In genomic region chr1:187854457-187854856, GRCh38 we compare ENCODE assay signal across 24 cellular contexts.
DNase-seq lines count a peak whose midpoint lies in the region; ATAC-seq, FAIRE-seq and TF ChIP-seq lines count a peak whose summit lies in the region.
"Had no signal": no experiment of that assay in that cellular context is flagged by ENCODE, and none has a peak within 500 bp of the region (broad histone marks: within the 10 kb centered on the region; RNA-seq: fewer than 3 reads in every experiment).

No MANE protein-coding gene starts in this region.

- SMC1A ChIA-PET in GM12878 (lab: Charles Lee; ENCODE audit: uncharacterized antibody, unreplicated experiment) = interaction anchor here (1.5 kb wide), 1 partner anchor 43 kb away, joined by 4 read pairs; no protein-coding TSS in a partner anchor

- in situ Hi-C loops in GM12878 (cut with MboI) = no loop called here
- in situ Hi-C loops in HAP-1 (cut with MboI; ENCODE audit: low sequenced_read_pairs) = no loop called here

- no peak for TF ChIP-seq CTCF in GM12865 (IDR thresholded peaks at IDR 0.05; ENCODE audit: insufficient read depth, low read depth, low read length, missing control alignments)
- TF ChIP-seq CTCF in GM12878 (IDR thresholded peaks at IDR 0.05 in 2 of 3, conservative IDR thresholded peaks at IDR 0.05 in 1 of 3; ENCODE audit: control insufficient read depth in 2 of 3, extremely low read depth in 1 of 3, insufficient read depth in 1 of 3, low read depth in 3 of 3, low read length in 3 of 3) = no peak

- H3K79me2 ChIP-seq in GM12878 (ENCODE audit: control insufficient read depth, insufficient read depth, low read length) = no peaks in the 10 kb centered on the region

- ATAC-seq in GM12878 = peak; percentile 75
- no peak for ATAC-seq in HG03095 (IDR thresholded peaks at IDR 0.05; ENCODE audit: unreplicated experiment)
- ATAC-seq in HG03457 (IDR thresholded peaks at IDR 0.05; ENCODE audit: unreplicated experiment) = no peak
- ATAC-seq: A549, SK-N-SH treated with all-trans-retinoic acid at 6 μM for 48 hours, T-helper 17 cell had no signal

- no peaks in the 10 kb centered on the region for H3K36me3 ChIP-seq in GM12878 (ENCODE audit: control insufficient read depth in 2 of 2, insufficient read depth in 2 of 2, low read length in 1 of 2)
- no peaks in the 10 kb centered on the region for H3K36me3 ChIP-seq in HAP-1 (replicated peaks)
- H3K36me3 ChIP-seq: BE2C, MG63 had no signal

- no peak overlapping the region for H2AFZ ChIP-seq in GM12878 (ENCODE audit: control insufficient read depth, low read depth, low read length)

- H3K4me2 ChIP-seq in GM12878 (ENCODE audit: control insufficient read depth, insufficient read depth) = no peak overlapping the region
- H3K4me2 ChIP-seq: A549 had no signal

- H3K9me3 ChIP-seq in GM12878 (replicated peaks; ENCODE audit: control insufficient read depth, insufficient read depth, low read length) (no peaks in the 10 kb centered on the region), HAP-1 (no peaks in the 10 kb centered on the region)
- H3K9me3 ChIP-seq: A549, BE2C, MG63 had no signal

- TF ChIP-seq RAD21 in GM12878 (IDR thresholded peaks at IDR 0.05; ENCODE audit: insufficient read depth, low read depth, low read length) = no peak

- CTCF ChIA-PET in GM12878 (lab: Yijun Ruan, JAX) = interaction anchor here (0.6 to 2.0 kb wide), 3 partner anchors 9 to 382 kb away, joined by 3 to 5 read pairs (median 3); no protein-coding TSS in a partner anchor

- no TSS peak for BruUV-seq in GM12878 (replicated peaks; lab: Mats Ljungman, UMichigan)

- FAIRE-seq in GM12878 (lab: Jason Lieb, UNC) = no peak
- FAIRE-seq: A549 had no signal

- RAD21 ChIA-PET in GM12878 (lab: Charles Lee; ENCODE audit: unreplicated experiment) = no interaction called here

- POLR2A ChIA-PET in GM12878 (lab: Charles Lee) = no interaction called here

- H3K9ac ChIP-seq in GM12878 (ENCODE audit: control insufficient read depth, insufficient read depth, low read length) = no peak overlapping the region

- TF ChIP-seq POLR2A in GM12878 (IDR thresholded peaks at IDR 0.05; ENCODE audit: low read depth, low read length) = no peak

- DNase-seq in GM12865 (ENCODE audit: low read depth) (peak; percentile 9), Kasumi-1 (lab: John Stamatoyannopoulos, UW) (peak; percentile 1 to 7), OCI-M1 (lab: John Stamatoyannopoulos, UW) (peak; percentile 45), GM12878 (ENCODE audit: low read depth, low spot score) (no peak), HAP-1 (ENCODE audit: low spot score in 2 of 2) (no peak)
- DNase-seq in stimulated activated naive CD4-positive, alpha-beta T cell treated with Interleukin-2 at 50 U/mL for 16 hours (lab: John Stamatoyannopoulos, UW) = no peak
- DNase-seq: BE2C; CD4-positive, CD25-positive, alpha-beta regulatory T cell; DMS79; GOT3; MG63; NCI-H1105 treated with DMSO at 0.1 percent for 48 hours; NCI-H2081; NCI-H2171; NCI-H345; NCI-H524; NCI-H774; SHP77 treated with DMSO at 0.1 percent for 48 hours; T-helper 17 cell had no signal

- intact Hi-C loops in GM12878 (cut with micrococcal nuclease; ENCODE audit: unreplicated experiment) = no loop called here

- no peak overlapping the region for H3K4me3 ChIP-seq in GM12865 (ENCODE audit: low read depth, low read length)
- no peak overlapping the region for H3K4me3 ChIP-seq in GM12878
- no peak overlapping the region for H3K4me3 ChIP-seq in HAP-1
- H3K4me3 ChIP-seq: A549, MG63 had no signal

- H3K4me1 ChIP-seq in GM12878 (ENCODE audit: control insufficient read depth, insufficient read depth, low read length) (no peaks in the 10 kb centered on the region), HAP-1 (no peaks in the 10 kb centered on the region)
- H3K4me1 ChIP-seq: A549 had no signal

- TF ChIP-seq EP300 in GM12878 (IDR thresholded peaks at IDR 0.05; ENCODE audit: borderline replicate concordance in 1 of 2, control insufficient read depth in 1 of 2, low read depth in 2 of 2, low read length in 2 of 2) = no peak

- 39% methylated on average over 2 of the region's 2 CpGs for WGBS in GM12878 (ENCODE audit: insufficient coverage, insufficient replicate concordance, low lambda C conversion rate, missing lambda C conversion rate)

- H3K27me3 ChIP-seq in GM12878 (replicated peaks in 1 of 2; ENCODE audit: control insufficient read depth in 2 of 2, insufficient read depth in 2 of 2, low read length in 1 of 2) (no peaks in the 10 kb centered on the region), HAP-1 (ENCODE audit: low read depth) (no peaks in the 10 kb centered on the region)
- H3K27me3 ChIP-seq: BE2C, MG63 had no signal

- H3K27ac ChIP-seq in GM12878 (ENCODE audit: control insufficient read depth, insufficient read depth) = no peak overlapping the region
- H3K27ac ChIP-seq: A549, RWPE1 had no signal

- H4K20me1 ChIP-seq in GM12878 (ENCODE audit: control insufficient read depth, insufficient read depth) = no peaks in the 10 kb centered on the region

TF ChIP-seq in GM12878, 131 proteins besides CTCF, POLR2A, EP300 and RAD21 (continues in another document):
- TF ChIP-seq TBL1XR1 (IDR thresholded peaks at IDR 0.05; ENCODE audit: low read depth, low read length) (no peak), SKIL (IDR thresholded peaks at IDR 0.05; ENCODE audit: low read depth, poor library complexity, severe bottlenecking) (no peak), TCF3 (IDR thresholded peaks at IDR 0.05; ENCODE audit: borderline replicate concordance, insufficient read depth, low read depth, low read length) (no peak), IRF4 (IDR thresholded peaks at IDR 0.05; ENCODE audit: low read depth, low read length) (no peak), ZNF384 (IDR thresholded peaks at IDR 0.05; ENCODE audit: borderline replicate concordance, low read depth, low read length) (no peak), RBBP5 (conservative IDR thresholded peaks at IDR 0.05) (no peak), CBX3 (IDR thresholded peaks at IDR 0.05; ENCODE audit: borderline replicate concordance, low read depth) (no peak), E2F8 (IDR thresholded peaks at IDR 0.05; ENCODE audit: low read depth, partially characterized antibody) (no peak), SPI1 (IDR thresholded peaks at IDR 0.05; ENCODE audit: borderline replicate concordance, insufficient read depth, low read depth, low read length) (no peak), RELA (IDR thresholded peaks at IDR 0.05; ENCODE audit: borderline replicate concordance, partially characterized antibody) (no peak), EZH2 (IDR thresholded peaks at IDR 0.05; ENCODE audit: borderline replicate concordance, control insufficient read depth, low read depth, low read length) (no peak), IRF5 (IDR thresholded peaks at IDR 0.05; ENCODE audit: borderline replicate concordance) (no peak), CHD4 (IDR thresholded peaks at IDR 0.05) (no peak), MEF2A (IDR thresholded peaks at IDR 0.05; ENCODE audit: insufficient read depth, low read depth, low read length) (no peak), SIX5 (IDR thresholded peaks at IDR 0.05; ENCODE audit: low read depth, low read length, severe bottlenecking) (no peak)

Comparison
In these comparisons a context has a peak if more than half of its experiments do, and no peak if none do; other contexts are left out.
1. DNase-seq: peak in GM12865 (single experiment), Kasumi-1 (2 of 2) and OCI-M1 (single experiment); none in GM12878 (single experiment), stimulated activated naive CD4-positive, alpha-beta T cell treated with Interleukin-2 at 50 U/mL for 16 hours (single experiment) and HAP-1 (0 of 2).